9 cellular contexts compared by ENCODE assay signal in the genomic region with DNA sequence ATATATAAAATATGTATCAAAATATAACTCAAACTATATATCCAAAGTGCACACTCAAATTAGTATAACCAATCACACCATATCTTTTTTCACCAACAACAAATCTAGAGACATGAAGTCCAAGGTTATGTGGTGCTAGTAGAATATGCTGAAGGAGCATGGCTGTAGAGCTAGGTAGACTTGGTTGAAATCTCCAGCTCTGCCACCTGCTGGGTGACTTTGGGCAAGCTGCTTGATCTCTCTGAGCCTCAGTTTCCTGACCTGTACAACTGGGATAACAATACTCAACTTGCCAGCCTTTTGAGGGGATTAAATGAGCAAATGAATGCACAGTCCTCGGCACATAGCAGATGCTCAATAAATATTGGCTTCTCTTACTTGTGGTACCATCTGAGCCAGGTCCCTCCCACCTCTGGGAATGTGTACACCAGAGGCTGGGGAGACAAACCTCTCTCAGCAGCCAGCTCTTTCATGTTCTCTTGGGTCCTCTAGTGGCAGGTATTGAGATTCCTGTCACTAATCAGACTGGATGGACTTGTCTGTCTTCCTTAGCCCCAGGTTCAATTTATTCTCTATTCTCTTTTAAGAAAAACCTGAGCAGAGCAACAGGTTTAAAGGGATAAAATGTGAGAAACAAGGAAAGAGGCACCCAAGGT.
DNase-seq lines count a peak whose midpoint lies in the region; ATAC-seq and TF ChIP-seq lines count a peak whose summit lies in the region.
"Had no signal": no experiment of that assay in that cellular context is flagged by ENCODE, and none has a peak within 500 bp of the region (broad histone marks: within the 10 kb centered on the region; RNA-seq: fewer than 3 reads in every experiment).

No MANE protein-coding gene starts in this region.

- CTCF ChIA-PET in CD4-positive, alpha-beta T cell (lab: Charles Lee): no interaction called here

- H3K27ac ChIP-seq in ascending aorta: no peak overlapping the region
- no peak overlapping the region for H3K27ac ChIP-seq in CD4-positive, alpha-beta T cell (ENCODE audit: low read depth, low read length)

- H3K9me3 Mint-ChIP-seq in CD4-positive, alpha-beta T cell: no peaks in the 10 kb centered on the region
- H3K9me3 Mint-ChIP-seq: activated naive CD8-positive, alpha-beta T cell treated with anti-CD3 and anti-CD28 coated beads, Interleukin-2, amount 10 ng/mL, durations not matched to agents 7 days and 5 days had no signal

- H3K36me3 ChIP-seq in ascending aorta: no peaks in the 10 kb centered on the region

- H3K4me3 ChIP-seq in AG09309 (ENCODE audit: control insufficient read depth, low read depth, low read length): no peak overlapping the region
- no peak overlapping the region for H3K4me3 ChIP-seq in ascending aorta

- no peak overlapping the region for H3K4me3 Mint-ChIP-seq in CD4-positive, alpha-beta T cell
- H3K4me3 Mint-ChIP-seq: activated naive CD8-positive, alpha-beta T cell treated with anti-CD3 and anti-CD28 coated beads, Interleukin-2, amount 10 ng/mL, durations not matched to agents 7 days and 5 days had no signal

- no peaks in the 10 kb centered on the region for H3K9me3 ChIP-seq in ascending aorta
- no peaks in the 10 kb centered on the region for H3K9me3 ChIP-seq in CD4-positive, alpha-beta T cell (ENCODE audit: control insufficient read depth, low read length)

- POLR2A ChIA-PET in CD4-positive, alpha-beta T cell (lab: Charles Lee): no interaction called here

- peaks cover 0 to 12% of the 10 kb centered on the region in 2 donors for H3K4me1 ChIP-seq in ascending aorta

- H3K36me3 Mint-ChIP-seq in CD4-positive, alpha-beta T cell (ENCODE audit: low read depth): no peaks in the 10 kb centered on the region
- H3K36me3 Mint-ChIP-seq: activated naive CD8-positive, alpha-beta T cell treated with anti-CD3 and anti-CD28 coated beads, Interleukin-2, amount 10 ng/mL, durations not matched to agents 7 days and 5 days had no signal

- ATAC-seq in HG02571 (IDR thresholded peaks at IDR 0.05; ENCODE audit: unreplicated experiment) (no peak), GM19035 (IDR thresholded peaks at IDR 0.05; ENCODE audit: unreplicated experiment) (no peak)
- no peak for ATAC-seq in CD4-positive, alpha-beta T cell (ENCODE audit: poor library complexity)

- H3K27me3 Mint-ChIP-seq in CD4-positive, alpha-beta T cell: no peaks in the 10 kb centered on the region
- H3K27me3 Mint-ChIP-seq: activated naive CD8-positive, alpha-beta T cell treated with anti-CD3 and anti-CD28 coated beads, Interleukin-2, amount 10 ng/mL, durations not matched to agents 7 days and 5 days had no signal

- no peaks in the 10 kb centered on the region for H3K4me1 Mint-ChIP-seq in CD4-positive, alpha-beta T cell (ENCODE audit: low read depth)
- H3K4me1 Mint-ChIP-seq: activated naive CD8-positive, alpha-beta T cell treated with anti-CD3 and anti-CD28 coated beads, Interleukin-2, amount 10 ng/mL, durations not matched to agents 7 days and 5 days had no signal

- H3K27ac Mint-ChIP-seq in CD4-positive, alpha-beta T cell: no peak overlapping the region
- H3K27ac Mint-ChIP-seq: activated naive CD8-positive, alpha-beta T cell treated with anti-CD3 and anti-CD28 coated beads, Interleukin-2, amount 10 ng/mL, durations not matched to agents 7 days and 5 days had no signal

- DNase-seq in AG09309 (ENCODE audit: low read depth): peak; percentile 38
- DNase-seq in LHCN-M2 (ENCODE audit: low read depth): peak; percentile 28
- no peak for DNase-seq in ascending aorta (ENCODE audit: low spot score in 2 of 2)
- peak; percentile 86 for DNase-seq in iPS-NIHi7 (ENCODE audit: extremely low spot score)
- no peak for DNase-seq in CD4-positive, alpha-beta T cell
- DNase-seq in GM19238 (ENCODE audit: insufficient read length, low spot score): no peak
- DNase-seq: activated naive CD8-positive, alpha-beta T cell treated with anti-CD3 and anti-CD28 coated beads, Interleukin-2, amount 10 ng/mL, durations not matched to agents 7 days and 5 days had no signal

- TF ChIP-seq CTCF in AG09309 (IDR thresholded peaks at IDR 0.05; ENCODE audit: control insufficient read depth, insufficient read depth, low read depth, low read length, missing control alignments) (peak; percentile 59), ascending aorta (IDR thresholded peaks at IDR 0.05) (peak in 2 of 3 experiments; percentile 20 to 53)
- TF ChIP-seq CTCF in CD4-positive, alpha-beta T cell (IDR thresholded peaks at IDR 0.05): no peak

- no peaks in the 10 kb centered on the region for H3K27me3 ChIP-seq in ascending aorta
- no peaks in the 10 kb centered on the region for H3K27me3 ChIP-seq in CD4-positive, alpha-beta T cell (ENCODE audit: control insufficient read depth, insufficient read depth, low read length)

- intact Hi-C loops in ascending aorta (cut with DNase I): no loop called here
- intact Hi-C loops in CD4-positive, alpha-beta T cell (cut with DNase I, micrococcal nuclease): no loop called here

Comparison
In these comparisons a context has a peak if more than half of its experiments do, and no peak if none do; other contexts are left out.
1. DNase-seq: peak in AG09309 (single experiment), LHCN-M2 (single experiment) and iPS-NIHi7 (single experiment); none in ascending aorta (0 of 2), CD4-positive, alpha-beta T cell (0 of 10) and GM19238 (single experiment).